7 cellular contexts compared by ENCODE assay signal in genomic region chr5:56376128-56376527, GRCh38.
"Had no signal": no experiment of that assay in that cellular context is flagged by ENCODE, and none has a peak within 500 bp of the region (broad histone marks: within the 10 kb centered on the region; RNA-seq: fewer than 3 reads in every experiment).

No MANE protein-coding gene starts in this region.

- H3K9ac ChIP-seq: KMS-11 had no signal

- H3K4me3 ChIP-seq: K562 had no signal

- ATAC-seq: K562 had no signal

- H3K27ac Mint-ChIP-seq: IgD-negative memory B cell had no signal

- FAIRE-seq: HTR-8/SVneo, K562 had no signal

- H3K27me3 Mint-ChIP-seq: IgD-negative memory B cell had no signal

- DNase-seq: KBM-7, KG1 had no signal

- H3K4me3 Mint-ChIP-seq: IgD-negative memory B cell had no signal

- H3K4me2 ChIP-seq: KMS-11 had no signal

- H3K36me3 Mint-ChIP-seq: IgD-negative memory B cell had no signal

- H3K27ac ChIP-seq: HL-60, KMS-11 had no signal
